ENCODE assay signal across 8 cellular contexts in genomic region chr20:50464026-50464724, GRCh38. TPM values are rescaled to one million over a fixed set of nuclear protein-coding genes. Genes with fewer than 3 reads are reported as not detected.
DNase-seq lines count a peak whose midpoint lies in the region; ATAC-seq and TF ChIP-seq lines count a peak whose summit lies in the region.

No MANE protein-coding gene starts in this region.

- intact Hi-C loops in activated B cell treated with CpG ODN at 0.5 μM for 24 hours (cut with micrococcal nuclease): loop anchor here (1.0 to 10.0 kb wide), 8 partner anchors 106 to 489 kb away; partner anchors contain the start of genes CEBPB and PARD6B
- intact Hi-C loops in left lung (cut with DNase I): loop anchor here (2.0 to 5.0 kb wide), 2 partner anchors 277 kb away; no protein-coding TSS in a partner anchor

- no peaks in the 10 kb centered on the region for H3K36me3 Mint-ChIP-seq in activated B cell treated with CpG ODN at 0.5 μM for 24 hours (ENCODE audit: low read depth)

- POLR2A ChIA-PET in activated B cell treated with CpG ODN at 0.5 μM for 24 hours (lab: Charles Lee): interaction anchor here (0.7 to 1.3 kb wide), 2 partner anchors 273 to 287 kb away, joined by 3 to 5 read pairs; no protein-coding TSS in a partner anchor

- TF ChIP-seq CTCF in activated B cell treated with CpG ODN at 0.5 μM for 24 hours (IDR thresholded peaks at IDR 0.05) (peak; percentile 87), left lung (IDR thresholded peaks at IDR 0.05) (peak; percentile 80 to 85)

- peaks cover 5% of the 10 kb centered on the region for H3K4me1 Mint-ChIP-seq in activated B cell treated with CpG ODN at 0.5 μM for 24 hours

- CTCF ChIA-PET in activated B cell treated with CpG ODN at 0.5 μM for 24 hours (lab: Charles Lee): interaction anchor here (0.6 to 4.2 kb wide), 20 partner anchors 8 to 285 kb away, joined by 3 to 47 read pairs (median 4); partner anchors contain the start of gene CEBPB

- H3K9me3 ChIP-seq in left lung: no peaks in the 10 kb centered on the region

- H3K27ac ChIP-seq in left lung: no peak overlapping the region

- H3K9me3 Mint-ChIP-seq in activated B cell treated with CpG ODN at 0.5 μM for 24 hours: no peaks in the 10 kb centered on the region

- H3K4me3 ChIP-seq in left lung: no peak overlapping the region

- H3K4me3 Mint-ChIP-seq in activated B cell treated with CpG ODN at 0.5 μM for 24 hours: peak overlapping the region; percentile 24

- ATAC-seq in activated B cell treated with CpG ODN at 0.5 μM for 24 hours (ENCODE audit: low read depth): peak; percentile 84
- peak; percentile 81 for ATAC-seq in left lung
- no peak for ATAC-seq in GM21390 (IDR thresholded peaks at IDR 0.05; ENCODE audit: unreplicated experiment)

- DNase-seq in AG20443 (ENCODE audit: low spot score): peak; percentile 74
- peak; percentile 42 for DNase-seq in GM19238 (ENCODE audit: insufficient read length, low spot score)
- peak; percentile 31 to 36 for DNase-seq in NCI-H1930 (lab: John Stamatoyannopoulos, UW)
- DNase-seq in activated B cell treated with CpG ODN at 0.5 μM for 24 hours: peak; percentile 45
- DNase-seq in central memory CD4-positive, alpha-beta T cell: peak; percentile 45
- DNase-seq in left lung: peak in 1 of 2 donors; percentile 54
- DNase-seq in stimulated activated CD4-positive, alpha-beta T cell treated with anti-CD3 and anti-CD28 coated beads, TNF-alpha, amount 100 ng/mL, for 4 hours (ENCODE audit: low read depth in 3 of 3): peak; percentile 29 to 36 (median 35)

- no peaks in the 10 kb centered on the region for H3K36me3 ChIP-seq in left lung

- H3K27ac Mint-ChIP-seq in activated B cell treated with CpG ODN at 0.5 μM for 24 hours: no peak overlapping the region

- no peaks in the 10 kb centered on the region for H3K27me3 ChIP-seq in left lung

- H3K27me3 Mint-ChIP-seq in activated B cell treated with CpG ODN at 0.5 μM for 24 hours: peaks cover 9% of the 10 kb centered on the region

- H3K4me1 ChIP-seq in left lung: peaks cover 0 to 25% of the 10 kb centered on the region in 2 donors

RNA-seq across cellular contexts. Expression of gene PTPN1, which starts 46.0 kb away (rescaled TPM):
- 212 and 227 TPM in 2 replicates for total RNA-seq in activated B cell treated with CpG ODN at 0.5 μM for 24 hours
- 10 to 100 TPM; 70.7 to 98.6 TPM for total RNA-seq in left lung
